Comparison of ENCODE assay signal across 15 cellular contexts in the genomic region with DNA sequence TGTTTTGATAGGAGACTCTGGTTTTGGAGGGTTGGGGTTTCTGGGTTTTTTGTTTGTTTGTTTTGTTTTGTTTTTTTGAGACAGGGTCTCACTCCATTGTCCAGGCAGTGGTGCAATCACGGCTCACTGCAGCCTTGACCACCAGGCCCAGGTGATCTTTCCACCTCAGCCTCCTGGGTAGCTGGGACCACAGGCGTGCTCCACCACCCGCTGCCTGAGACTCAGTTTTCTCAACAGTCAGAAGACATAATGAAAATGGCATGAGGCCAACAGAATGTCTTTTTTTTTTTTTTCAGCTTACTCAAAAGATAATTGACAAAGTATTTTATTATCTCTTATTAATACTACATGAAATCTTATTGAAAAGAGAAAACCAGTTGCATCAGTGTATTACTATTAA.
"Had no signal": no experiment of that assay in that cellular context is flagged by ENCODE, and none has a peak within 500 bp of the region (broad histone marks: within the 10 kb centered on the region; RNA-seq: fewer than 3 reads in every experiment).

No MANE protein-coding gene starts in this region.

- H3K4me1 Mint-ChIP-seq: naive B cell had no signal

- H3K36me3 ChIP-seq: uterus had no signal

- DNase-seq: activated CD4-positive, alpha-beta T cell treated with anti-CD3 and anti-CD28 coated beads, Interleukin-2, amount 50 U/mL, for 48 hours; activated CD8-positive, alpha-beta memory T cell treated with anti-CD3 and anti-CD28 coated beads, Interleukin-2, amount 50 U/mL, for 4 hours; hypothalamus; naive B cell; nucleus accumbens; psoas muscle; right lobe of liver; SIG-M5; stimulated activated CD4-positive, alpha-beta T cell treated with anti-CD3 and anti-CD28 coated beads, Interleukin-4, amount 100 ng/mL, for 1 hour; tibial artery; uterus had no signal

- H3K27ac ChIP-seq: psoas muscle, right lobe of liver, tibial artery, uterus had no signal

- H3K9me3 Mint-ChIP-seq: activated T-helper 2 cell treated with anti-CD3 and anti-CD28 coated beads, Interferon-gamma antibody, Interleukin-2, Interleukin-4, amounts not matched to agents 10 μg/mL and 5 μg/mL and 100 μg/mL, durations not matched to agents 14 hours and 24 hours and 36 hours; naive B cell; T-helper 2 cell treated with Interferon-gamma antibody and Interleukin-4, amounts not matched to agents 5 μg/mL and 100 μg/mL, for 36 hours had no signal

- H3K27me3 Mint-ChIP-seq: naive B cell had no signal

- H3K4me3 Mint-ChIP-seq: naive B cell; T-helper 2 cell treated with Interferon-gamma antibody and Interleukin-4, amounts not matched to agents 5 μg/mL and 100 μg/mL, for 36 hours had no signal

- H3K4me3 ChIP-seq: lung, psoas muscle, right lobe of liver, tibial artery, uterus had no signal

- H3K27me3 ChIP-seq: right lobe of liver, tibial artery, uterus had no signal

- H3K4me1 ChIP-seq: right lobe of liver, tibial artery, uterus had no signal

- ATAC-seq: activated CD4-positive, CD25-positive, alpha-beta regulatory T cell treated with anti-CD3 and anti-CD28 coated beads, Interleukin-2, amount 50 U/mL, for 24 hours; psoas muscle; right lobe of liver had no signal

- H3K9me3 ChIP-seq: psoas muscle, right lobe of liver, tibial artery, uterus had no signal
